28 cellular contexts compared by ENCODE assay signal in the genomic region with DNA sequence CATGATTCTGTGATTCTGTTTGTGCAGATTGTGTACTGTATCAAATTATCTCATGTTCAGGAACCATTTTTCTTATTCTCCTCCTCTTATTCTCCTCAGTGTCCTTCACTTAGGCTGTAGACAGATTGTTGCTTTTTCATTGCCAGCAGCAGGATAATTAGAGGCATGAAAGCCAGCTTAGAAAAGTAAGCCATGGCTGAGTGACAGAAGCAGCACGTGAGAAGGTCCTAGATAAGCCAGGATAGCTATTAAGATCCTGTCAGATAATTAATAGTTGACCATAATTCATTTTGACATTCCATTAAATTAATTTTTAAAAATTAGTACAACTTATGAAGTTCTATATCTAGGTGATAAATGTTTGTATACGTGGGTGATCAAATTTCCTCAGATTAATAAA.
A peak's percentile ranks its signal among the peaks of the same experiment; 100 is the strongest.
DNase-seq lines count a peak whose midpoint lies in the region; ATAC-seq and TF ChIP-seq lines count a peak whose summit lies in the region.
"Had no signal": no experiment of that assay in that cellular context is flagged by ENCODE, and none has a peak within 500 bp of the region (broad histone marks: within the 10 kb centered on the region; RNA-seq: fewer than 3 reads in every experiment).

No MANE protein-coding gene starts in this region.

- no peaks in the 10 kb centered on the region for H3K9me3 ChIP-seq in Loucy (ENCODE audit: insufficient read depth, low read depth, low read length)
- H3K9me3 ChIP-seq in osteoblast (ENCODE audit: low read depth, low read length): no peaks in the 10 kb centered on the region
- H3K9me3 ChIP-seq: lower lobe of right lung, stomach, tibial artery had no signal

- H3K79me2 ChIP-seq in Loucy (ENCODE audit: insufficient read depth, low read length) (peaks cover 31% of the 10 kb centered on the region), osteoblast (ENCODE audit: insufficient read depth, low read length) (peaks cover 19% of the 10 kb centered on the region)

- TF ChIP-seq CTCF in Loucy (conservative IDR thresholded peaks at IDR 0.05; ENCODE audit: low read length) (no peak), osteoblast (IDR thresholded peaks at IDR 0.05; ENCODE audit: extremely low read depth, low read depth, low read length) (no peak)

- H3K36me3 ChIP-seq in Loucy (ENCODE audit: insufficient read depth, low read length) (no peaks in the 10 kb centered on the region), osteoblast (ENCODE audit: insufficient read depth, low read length) (no peaks in the 10 kb centered on the region)
- H3K36me3 ChIP-seq: ascending aorta; BLaER1 treated with 17β-estradiol and CSF1 and Interleukin-3, amounts not matched to agents 10 nM and 100 nM; lower lobe of right lung; stomach; tibial artery had no signal

- H3K9me3 Mint-ChIP-seq in activated CD8-positive, alpha-beta memory T cell treated with anti-CD3 and anti-CD28 coated beads, Interleukin-2, amount 10 ng/mL, durations not matched to agents 7 days and 5 days (ENCODE audit: low read depth): no peaks in the 10 kb centered on the region
- H3K9me3 Mint-ChIP-seq: activated naive CD8-positive, alpha-beta T cell treated with anti-CD3 and anti-CD28 coated beads, Interleukin-2, amount 10 ng/mL, durations not matched to agents 7 days and 5 days; H9; natural killer cell had no signal

- peak overlapping the region; percentile 5 for H3K4me2 ChIP-seq in Loucy (ENCODE audit: low read depth, low read length, poor library complexity, severe bottlenecking)
- no peak overlapping the region for H3K4me2 ChIP-seq in osteoblast (ENCODE audit: insufficient read depth, low read length)
- H3K4me2 ChIP-seq: BLaER1 treated with 17β-estradiol and CSF1 and Interleukin-3, amounts not matched to agents 10 nM and 100 nM had no signal

- H3K4me1 Mint-ChIP-seq in activated CD8-positive, alpha-beta memory T cell treated with anti-CD3 and anti-CD28 coated beads, Interleukin-2, amount 10 ng/mL, durations not matched to agents 7 days and 5 days: peaks cover 7% of the 10 kb centered on the region

- no peak overlapping the region for H3K4me3 Mint-ChIP-seq in activated CD8-positive, alpha-beta memory T cell treated with anti-CD3 and anti-CD28 coated beads, Interleukin-2, amount 10 ng/mL, durations not matched to agents 7 days and 5 days
- H3K4me3 Mint-ChIP-seq: activated CD8-positive, alpha-beta T cell treated with anti-CD3 and anti-CD28 coated beads, Interleukin-2, amount 10 ng/mL, durations not matched to agents 7 days and 5 days; activated naive CD8-positive, alpha-beta T cell treated with anti-CD3 and anti-CD28 coated beads, Interleukin-2, amount 10 ng/mL, durations not matched to agents 7 days and 5 days; H9; natural killer cell; T-helper 17 cell had no signal

- no peaks in the 10 kb centered on the region for H3K9me2 ChIP-seq in Loucy (replicated peaks; ENCODE audit: low read depth, low read length)

- H2AFZ ChIP-seq in Loucy (ENCODE audit: low read length) (no peak overlapping the region), osteoblast (ENCODE audit: low read length) (no peak overlapping the region)

- H3K4me3 ChIP-seq in Loucy (ENCODE audit: low read length, poor library complexity, severe bottlenecking) (no peak overlapping the region), osteoblast (ENCODE audit: insufficient read depth, low read length) (no peak overlapping the region)
- H3K4me3 ChIP-seq: ascending aorta; BLaER1 treated with 17β-estradiol and CSF1 and Interleukin-3, amounts not matched to agents 10 nM and 100 nM; dorsolateral prefrontal cortex; lower lobe of right lung; stomach; tibial artery had no signal

- H3K27ac ChIP-seq in osteoblast (ENCODE audit: low read depth, low read length): no peak overlapping the region
- H3K27ac ChIP-seq: ascending aorta; BLaER1 treated with 17β-estradiol and CSF1 and Interleukin-3, amounts not matched to agents 10 nM and 100 nM; lower lobe of right lung; stomach; tibial artery had no signal

- H3F3A ChIP-seq in Loucy (ENCODE audit: low read depth): no peaks in the 10 kb centered on the region

- H3K4me1 ChIP-seq in Loucy (ENCODE audit: insufficient read depth, low read length, poor library complexity, severe bottlenecking): peaks cover 34% of the 10 kb centered on the region
- H3K4me1 ChIP-seq in osteoblast (ENCODE audit: insufficient read depth, low read length): peaks cover 6% of the 10 kb centered on the region
- H3K4me1 ChIP-seq: ascending aorta; BLaER1 treated with 17β-estradiol and CSF1 and Interleukin-3, amounts not matched to agents 10 nM and 100 nM had no signal

- H3K27me3 Mint-ChIP-seq in activated CD8-positive, alpha-beta memory T cell treated with anti-CD3 and anti-CD28 coated beads, Interleukin-2, amount 10 ng/mL, durations not matched to agents 7 days and 5 days: no peaks in the 10 kb centered on the region
- H3K27me3 Mint-ChIP-seq: activated naive CD8-positive, alpha-beta T cell treated with anti-CD3 and anti-CD28 coated beads, Interleukin-2, amount 10 ng/mL, durations not matched to agents 7 days and 5 days had no signal

- H4K20me1 ChIP-seq in Loucy (ENCODE audit: insufficient read depth, low read length, poor library complexity, severe bottlenecking) (no peaks in the 10 kb centered on the region), osteoblast (ENCODE audit: insufficient read depth, low read length) (no peaks in the 10 kb centered on the region)
- H4K20me1 ChIP-seq: BLaER1 treated with 17β-estradiol and CSF1 and Interleukin-3, amounts not matched to agents 10 nM and 100 nM had no signal

- H3K9ac ChIP-seq in Loucy (ENCODE audit: low read depth, low read length, poor library complexity, severe bottlenecking): no peak overlapping the region
- H3K9ac ChIP-seq: BLaER1 treated with 17β-estradiol and CSF1 and Interleukin-3, amounts not matched to agents 10 nM and 100 nM had no signal

- CTCF ChIA-PET in activated CD8-positive, alpha-beta memory T cell treated with anti-CD3 and anti-CD28 coated beads, Interleukin-2, amount 10 ng/mL, durations not matched to agents 7 days and 5 days (lab: Charles Lee): no interaction called here

- no peak for ATAC-seq in activated CD8-positive, alpha-beta memory T cell treated with anti-CD3 and anti-CD28 coated beads, Interleukin-2, amount 10 ng/mL, durations not matched to agents 7 days and 5 days
- ATAC-seq: activated CD8-positive, alpha-beta T cell treated with anti-CD3 and anti-CD28 coated beads, Interleukin-2, amount 10 ng/mL, durations not matched to agents 7 days and 5 days; lower lobe of right lung; natural killer cell; T-helper 17 cell had no signal

- DNase-seq in Ammon's horn (ENCODE audit: low spot score) (peak; percentile 41), NCI-H82 treated with DMSO at 0.1 percent for 48 hours (lab: John Stamatoyannopoulos, UW; ENCODE audit: unreplicated experiment) (peak; percentile 84), iris pigment epithelial cell (ENCODE audit: low read depth) (peak; percentile 27), osteoblast (ENCODE audit: insufficient read length, low spot score, missing footprints) (no peak)
- no peak for DNase-seq in activated CD8-positive, alpha-beta memory T cell treated with anti-CD3 and anti-CD28 coated beads, Interleukin-2, amount 10 ng/mL, durations not matched to agents 7 days and 5 days
- no peak for DNase-seq in activated CD4-positive, alpha-beta T cell treated with anti-CD3 and anti-CD28 coated beads for 48 hours
- DNase-seq: activated CD4-positive, alpha-beta T cell treated with anti-CD3 and anti-CD28 coated beads for 1 hour; activated CD8-positive, alpha-beta T cell treated with anti-CD3 and anti-CD28 coated beads, Interleukin-2, amount 10 ng/mL, durations not matched to agents 7 days and 5 days; activated gamma-delta T cell; activated naive CD8-positive, alpha-beta T cell treated with anti-CD3 and anti-CD28 coated beads, Interleukin-2, amount 10 ng/mL, durations not matched to agents 7 days and 5 days; activated T-cell treated with anti-CD3 and anti-CD28 coated beads for 4 hours; COR-L47; H9; islet precursor cell; lower lobe of right lung; natural killer cell; NCI-H1092 treated with DMSO at 0.1 percent for 48 hours; NCI-H2107; NCI-H748 treated with DMSO at 0.1 percent for 48 hours; small intestine; stimulated activated CD4-positive, alpha-beta T cell treated with anti-CD3 and anti-CD28 coated beads, Interleukin-1b, Interleukin-23, amount 100 ng/mL, for 48 hours; stomach; T-helper 17 cell; tibial artery had no signal

- H3K36me3 Mint-ChIP-seq in activated CD8-positive, alpha-beta memory T cell treated with anti-CD3 and anti-CD28 coated beads, Interleukin-2, amount 10 ng/mL, durations not matched to agents 7 days and 5 days: peaks cover 3% of the 10 kb centered on the region
- H3K36me3 Mint-ChIP-seq: activated naive CD8-positive, alpha-beta T cell treated with anti-CD3 and anti-CD28 coated beads, Interleukin-2, amount 10 ng/mL, durations not matched to agents 7 days and 5 days; natural killer cell had no signal

- no peak overlapping the region for H3K27ac Mint-ChIP-seq in activated CD8-positive, alpha-beta memory T cell treated with anti-CD3 and anti-CD28 coated beads, Interleukin-2, amount 10 ng/mL, durations not matched to agents 7 days and 5 days
- H3K27ac Mint-ChIP-seq: activated CD8-positive, alpha-beta T cell treated with anti-CD3 and anti-CD28 coated beads, Interleukin-2, amount 10 ng/mL, durations not matched to agents 7 days and 5 days; activated naive CD8-positive, alpha-beta T cell treated with anti-CD3 and anti-CD28 coated beads, Interleukin-2, amount 10 ng/mL, durations not matched to agents 7 days and 5 days; H9; natural killer cell; T-helper 17 cell had no signal

- H3K27me3 ChIP-seq in Loucy (ENCODE audit: insufficient read depth, low read length, poor library complexity, severe bottlenecking) (no peaks in the 10 kb centered on the region), osteoblast (ENCODE audit: insufficient read depth, low read length) (no peaks in the 10 kb centered on the region)
- H3K27me3 ChIP-seq: ascending aorta; BLaER1 treated with 17β-estradiol and CSF1 and Interleukin-3, amounts not matched to agents 10 nM and 100 nM; dorsolateral prefrontal cortex; tibial artery had no signal

Comparison
In these comparisons a context has a peak if more than half of its experiments do, and no peak if none do; other contexts are left out.
1. DNase-seq: peak in Ammon's horn (single experiment), NCI-H82 treated with DMSO at 0.1 percent for 48 hours (single experiment) and iris pigment epithelial cell (single experiment); none in activated CD8-positive, alpha-beta memory T cell treated with anti-CD3 and anti-CD28 coated beads, Interleukin-2, amount 10 ng/mL, durations not matched to agents 7 days and 5 days (single experiment), osteoblast (single experiment) and activated CD4-positive, alpha-beta T cell treated with anti-CD3 and anti-CD28 coated beads for 48 hours (single experiment).